Comparison of ENCODE assay signal across 18 cellular contexts in the genomic region with DNA sequence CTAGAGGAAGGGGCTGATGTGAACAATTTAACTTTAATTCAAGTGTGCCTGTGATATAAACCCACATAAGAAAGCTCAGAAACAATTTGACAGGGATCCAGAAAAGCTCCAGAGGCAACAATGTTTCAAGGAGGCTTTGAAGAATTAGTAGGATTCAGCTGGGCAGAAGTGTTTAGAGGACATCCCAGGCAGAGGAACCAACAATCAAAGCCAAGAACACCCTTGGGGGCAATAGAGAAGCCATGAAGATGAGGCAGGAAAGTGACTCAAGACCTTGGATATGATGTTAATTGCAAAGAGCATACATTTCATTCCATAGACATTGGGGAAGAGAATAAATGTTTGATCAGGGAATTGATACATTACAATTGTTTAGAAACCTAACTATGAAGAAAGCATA.
"Had no signal": no experiment of that assay in that cellular context is flagged by ENCODE, and none has a peak within 500 bp of the region (broad histone marks: within the 10 kb centered on the region; RNA-seq: fewer than 3 reads in every experiment).

No MANE protein-coding gene starts in this region.

- H3K4me3 ChIP-seq: dorsolateral prefrontal cortex, heart left ventricle, psoas muscle, right lobe of liver, stomach had no signal

- H3K27ac ChIP-seq: dorsolateral prefrontal cortex, heart left ventricle, neutrophil, psoas muscle, right lobe of liver, stomach had no signal

- H3K36me3 ChIP-seq: heart left ventricle, neutrophil, right lobe of liver, stomach had no signal

- H3K4me3 Mint-ChIP-seq: naive B cell, nephron had no signal

- H3K9me3 Mint-ChIP-seq: nephron had no signal

- ATAC-seq: esophagus mucosa, heart left ventricle, psoas muscle, right lobe of liver had no signal

- H3K27me3 ChIP-seq: dorsolateral prefrontal cortex, heart left ventricle, neutrophil, right lobe of liver, stomach had no signal

- H3K9me3 ChIP-seq: neutrophil, psoas muscle, right lobe of liver had no signal

- H3K27ac Mint-ChIP-seq: naive B cell, nephron had no signal

- H3K4me1 ChIP-seq: right lobe of liver, stomach had no signal

- DNase-seq: cortex of kidney; dorsolateral prefrontal cortex; effector CD8-positive, alpha-beta T cell; heart left ventricle; hippocampal formation; kidney glomerular epithelial cell; mesendoderm; naive B cell; psoas muscle; retina; right lobe of liver; stimulated activated naive CD4-positive, alpha-beta T cell; stomach; substantia nigra; trophoblast cell had no signal
